8 cellular contexts compared by ENCODE assay signal in the genomic region with DNA sequence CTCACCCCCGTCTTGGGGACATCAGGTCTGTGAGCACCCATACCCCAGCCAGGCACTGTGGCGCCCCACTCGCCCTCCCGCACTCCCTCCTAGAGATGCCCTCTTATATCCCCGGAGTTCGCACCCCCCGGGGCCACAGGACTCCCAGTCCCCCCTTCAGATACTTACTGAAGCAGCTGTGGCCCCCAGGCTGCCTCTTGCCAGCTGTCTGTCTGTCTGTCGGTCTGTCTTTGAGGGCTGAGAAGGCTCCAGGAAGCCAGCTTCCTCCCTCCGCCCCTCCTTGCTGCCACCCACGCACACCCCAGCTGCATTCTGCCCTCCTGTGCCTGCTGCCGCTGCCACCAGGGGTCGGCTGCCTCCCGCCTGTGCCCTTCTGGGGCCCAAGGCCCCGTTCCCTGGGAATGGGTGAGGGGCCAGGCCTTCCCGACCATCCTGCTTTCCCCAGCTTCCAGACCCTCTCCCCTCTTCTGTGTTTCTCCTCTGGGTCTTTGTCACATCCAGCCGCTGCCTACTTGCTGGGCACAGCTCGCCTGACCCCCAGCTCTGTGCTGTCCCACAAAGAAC. TPM values are rescaled to one million over a fixed set of nuclear protein-coding genes. Genes with fewer than 3 reads are reported as not detected.
DNase-seq lines count a peak whose midpoint lies in the region; ATAC-seq and TF ChIP-seq lines count a peak whose summit lies in the region.

A gene (minus strand): TSS at position 226 of the 564 bp plus-strand sequence. CDS start 1,200 bp downstream, outside the sequence.

- no peaks in the 10 kb centered on the region for H3K9me3 ChIP-seq in esophagus (ENCODE audit: control insufficient read depth in 2 of 2, insufficient read depth in 1 of 2, low read depth in 1 of 2, low read length in 1 of 2)

- 64 to 69% methylated on average over 17 of the region's 17 CpGs for WGBS in esophagus, 2 donors

- H3K27ac ChIP-seq in HL-60 (replicated peaks): peak within 1 kb of the TSS; percentile 97
- peak within 1 kb of the TSS; percentile 73 to 77 for H3K27ac ChIP-seq in esophagus (ENCODE audit: low read depth in 2 of 2, low read length in 1 of 2)

- peak within 1 kb of the TSS; percentile 56 for H3K4me3 ChIP-seq in HL-60 (replicated peaks; ENCODE audit: insufficient read depth, low read length)
- H3K4me3 ChIP-seq in esophagus (ENCODE audit: low read depth in 1 of 2, low read length in 2 of 2): peak within 1 kb of the TSS; percentile 16 to 42

- no peaks in the 10 kb centered on the region for H3K27me3 ChIP-seq in HL-60 (ENCODE audit: insufficient read depth, poor library complexity, severe bottlenecking)
- H3K27me3 ChIP-seq in esophagus (ENCODE audit: control insufficient read depth in 1 of 2, insufficient read depth in 2 of 2, low read length in 2 of 2): no peaks in the 10 kb centered on the region

- H3K4me1 ChIP-seq in esophagus (ENCODE audit: control insufficient read depth in 2 of 2, insufficient read depth in 2 of 2, low read length in 1 of 2): no peaks in the 10 kb centered on the region

- DNase-seq in HL-60 (ENCODE audit: low read depth in 1 of 2, low spot score in 1 of 2) (peak; percentile 85 to 90), C1 segment of cervical spinal cord (lab: John Stamatoyannopoulos, UW) (no peak), NCI-H1436 treated with DMSO at 0.1 percent for 48 hours (lab: John Stamatoyannopoulos, UW) (no peak), DMS79 treated with DMSO at 0.1 percent for 48 hours (lab: John Stamatoyannopoulos, UW) (no peak)
- peak; percentile 81 for DNase-seq in activated CD4-positive, alpha-beta T cell treated with anti-CD3 and anti-CD28 coated beads, Interleukin-2, amount 50 U/mL, for 1 hour
- DNase-seq in stimulated activated CD4-positive, alpha-beta T cell treated with anti-CD3 and anti-CD28 coated beads, Interleukin-4, amount 100 ng/mL, for 24 hours: peak; percentile 91

- peak; percentile 72 for TF ChIP-seq CTCF in HL-60 (IDR thresholded peaks at IDR 0.05; ENCODE audit: insufficient read depth, low read length)

- H3K36me3 ChIP-seq in esophagus (ENCODE audit: control insufficient read depth in 2 of 2, insufficient read depth in 2 of 2, low read length in 1 of 2): no peaks in the 10 kb centered on the region

- ATAC-seq in GM19023 (IDR thresholded peaks at IDR 0.05; ENCODE audit: unreplicated experiment): peak; percentile 33

RNA-seq across cellular contexts. Expression of the gene that starts here (rescaled TPM):
- polyA plus RNA-seq in esophagus: 1 to 10 TPM; 1.6 to 1.9 TPM

Comparison
In these comparisons a context has a peak if more than half of its experiments do, and no peak if none do; other contexts are left out.
1. DNase-seq: peak in HL-60 (2 of 2), activated CD4-positive, alpha-beta T cell treated with anti-CD3 and anti-CD28 coated beads, Interleukin-2, amount 50 U/mL, for 1 hour (single experiment) and stimulated activated CD4-positive, alpha-beta T cell treated with anti-CD3 and anti-CD28 coated beads, Interleukin-4, amount 100 ng/mL, for 24 hours (single experiment); none in C1 segment of cervical spinal cord (0 of 14), NCI-H1436 treated with DMSO at 0.1 percent for 48 hours (single experiment) and DMS79 treated with DMSO at 0.1 percent for 48 hours (single experiment).